Comparison of ENCODE assay signal across 1 cellular context in the genomic region with DNA sequence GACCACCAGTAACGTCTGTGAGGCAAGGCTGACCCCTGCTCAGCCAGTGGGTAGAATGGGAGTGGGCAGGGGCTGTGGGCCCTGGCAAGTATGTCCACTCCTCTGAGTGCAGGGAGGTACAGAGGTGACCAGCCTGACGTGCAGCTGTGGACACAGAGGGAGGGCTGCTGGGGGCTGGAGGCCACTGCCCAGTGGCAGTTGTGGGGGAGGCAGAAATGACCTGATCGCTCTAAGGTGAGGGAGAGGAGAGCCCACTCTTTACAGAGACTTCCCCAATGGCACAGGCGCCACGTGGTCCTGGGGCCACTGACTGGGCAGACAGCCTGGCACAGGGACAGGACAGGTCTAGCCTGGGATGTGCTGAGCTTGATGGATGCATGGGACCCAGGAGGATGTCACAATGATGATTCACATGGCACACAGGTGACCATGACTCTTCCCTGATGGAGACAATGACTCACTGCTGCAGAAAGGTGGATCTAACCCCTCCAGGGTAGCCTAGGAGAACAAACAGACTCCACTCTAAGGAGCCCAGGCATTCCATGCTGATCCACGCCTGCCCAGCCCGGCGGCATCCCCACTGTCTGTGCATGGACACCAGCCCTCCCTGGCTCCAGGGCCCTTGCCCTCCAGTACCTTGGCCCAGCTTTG.
TF ChIP-seq lines count a peak whose summit lies in the region.

No MANE protein-coding gene starts in this region.

TF ChIP-seq in HCT116, 20 proteins besides CTCF, POLR2A, EP300 and RAD21 (continued from another document):
- TF ChIP-seq SIN3A (IDR thresholded peaks at IDR 0.05; ENCODE audit: low read depth) (peak; percentile 89), SP1 (IDR thresholded peaks at IDR 0.05; ENCODE audit: low read depth) (peak; percentile 84), CBX3 (IDR thresholded peaks at IDR 0.05; ENCODE audit: low read depth) (no peak), POLR2AphosphoS5 (IDR thresholded peaks at IDR 0.05; ENCODE audit: low read depth, low read length) (peak; percentile 78), FOSL1 (IDR thresholded peaks at IDR 0.05; ENCODE audit: low read depth) (peak; percentile 98)
- TF ChIP-seq, protein P1, sequence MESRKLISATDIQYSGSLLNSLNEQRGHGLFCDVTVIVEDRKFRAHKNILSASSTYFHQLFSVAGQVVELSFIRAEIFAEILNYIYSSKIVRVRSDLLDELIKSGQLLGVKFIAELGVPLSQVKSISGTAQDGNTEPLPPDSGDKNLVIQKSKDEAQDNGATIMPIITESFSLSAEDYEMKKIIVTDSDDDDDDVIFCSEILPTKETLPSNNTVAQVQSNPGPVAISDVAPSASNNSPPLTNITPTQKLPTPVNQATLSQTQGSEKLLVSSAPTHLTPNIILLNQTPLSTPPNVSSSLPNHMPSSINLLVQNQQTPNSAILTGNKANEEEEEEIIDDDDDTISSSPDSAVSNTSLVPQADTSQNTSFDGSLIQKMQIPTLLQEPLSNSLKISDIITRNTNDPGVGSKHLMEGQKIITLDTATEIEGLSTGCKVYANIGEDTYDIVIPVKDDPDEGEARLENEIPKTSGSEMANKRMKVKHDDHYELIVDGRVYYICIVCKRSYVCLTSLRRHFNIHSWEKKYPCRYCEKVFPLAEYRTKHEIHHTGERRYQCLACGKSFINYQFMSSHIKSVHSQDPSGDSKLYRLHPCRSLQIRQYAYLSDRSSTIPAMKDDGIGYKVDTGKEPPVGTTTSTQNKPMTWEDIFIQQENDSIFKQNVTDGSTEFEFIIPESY (IDR thresholded peaks at IDR 0.05; ENCODE audit: extremely low read depth, insufficient replicate concordance, low read length) = peak; percentile 67
- TF ChIP-seq, protein P2, sequence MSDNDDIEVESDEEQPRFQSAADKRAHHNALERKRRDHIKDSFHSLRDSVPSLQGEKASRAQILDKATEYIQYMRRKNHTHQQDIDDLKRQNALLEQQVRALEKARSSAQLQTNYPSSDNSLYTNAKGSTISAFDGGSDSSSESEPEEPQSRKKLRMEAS (IDR thresholded peaks at IDR 0.05) = peak; percentile 91
